4 cellular contexts compared by ENCODE assay signal in genomic region chr6:129967427-129967826, GRCh38.
"Had no signal": no experiment of that assay in that cellular context is flagged by ENCODE, and none has a peak within 500 bp of the region (broad histone marks: within the 10 kb centered on the region; RNA-seq: fewer than 3 reads in every experiment).

No MANE protein-coding gene starts in this region.

- H3K4me1 Mint-ChIP-seq: IgD-negative memory B cell had no signal

- DNase-seq: GOT3, H9, HCEC 1CT had no signal

- H3K27ac Mint-ChIP-seq: IgD-negative memory B cell had no signal

- H3K36me3 Mint-ChIP-seq: IgD-negative memory B cell had no signal

- H3K4me3 Mint-ChIP-seq: H9, IgD-negative memory B cell had no signal
